In the genomic region with DNA sequence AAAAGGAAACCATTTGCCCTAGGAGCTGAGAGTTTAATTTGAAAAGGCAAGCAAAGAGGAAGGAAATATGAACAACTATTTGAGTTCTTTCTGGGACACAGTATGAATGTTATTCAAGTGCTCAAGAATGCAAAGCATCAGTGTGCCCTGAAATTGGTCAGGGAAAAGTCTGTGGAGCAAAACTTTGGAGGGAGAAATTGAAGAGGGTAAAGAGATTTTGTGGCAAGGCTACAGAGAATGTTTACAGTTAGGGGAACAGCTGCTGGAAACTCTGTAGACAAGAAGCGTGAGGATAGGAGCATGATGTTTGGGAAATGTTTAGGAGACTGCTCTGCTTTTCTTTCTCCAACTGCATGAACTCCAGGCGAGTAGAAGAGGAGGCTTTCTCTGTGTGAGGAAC, we compare ENCODE assay signal across 19 cellular contexts.
A peak's percentile ranks its signal among the peaks of the same experiment; 100 is the strongest.
DNase-seq lines count a peak whose midpoint lies in the region; ATAC-seq and TF ChIP-seq lines count a peak whose summit lies in the region.
"Had no signal": no experiment of that assay in that cellular context is flagged by ENCODE, and none has a peak within 500 bp of the region (broad histone marks: within the 10 kb centered on the region; RNA-seq: fewer than 3 reads in every experiment).

No MANE protein-coding gene starts in this region.

- no peaks in the 10 kb centered on the region for H3K27me3 Mint-ChIP-seq in T-cell

- peaks cover 81 to 84% (median 83%) of the 10 kb centered on the region in 3 donors for H3K4me1 Mint-ChIP-seq in T-cell

- no peak for TF ChIP-seq POLR2A in upper lobe of left lung (IDR thresholded peaks at IDR 0.05)

- H3K4me2 ChIP-seq in fibroblast of lung (ENCODE audit: extremely low read depth, insufficient read depth, low read length): peak overlapping the region; percentile 81

- H3K36me3 ChIP-seq in fibroblast of lung (ENCODE audit: control insufficient read depth, insufficient read depth, low read length): no peaks in the 10 kb centered on the region
- no peaks in the 10 kb centered on the region for H3K36me3 ChIP-seq in upper lobe of left lung
- H3K36me3 ChIP-seq: esophagus muscularis mucosa, prostate gland had no signal

- no peak overlapping the region for H3K9ac ChIP-seq in fibroblast of lung (ENCODE audit: insufficient read depth, low read length)

- H3K27me3 ChIP-seq in right cardiac atrium (ENCODE audit: control insufficient read depth, insufficient read depth): no peaks in the 10 kb centered on the region
- no peaks in the 10 kb centered on the region for H3K27me3 ChIP-seq in fibroblast of lung (ENCODE audit: control insufficient read depth, insufficient read depth, low read length)
- no peaks in the 10 kb centered on the region for H3K27me3 ChIP-seq in upper lobe of left lung
- H3K27me3 ChIP-seq: esophagus muscularis mucosa had no signal

- H3K27ac ChIP-seq in right cardiac atrium (ENCODE audit: low read length): peak overlapping the region; percentile 5
- peak overlapping the region; percentile 44 for H3K27ac ChIP-seq in fibroblast of lung (ENCODE audit: insufficient read depth, low read length)
- peak overlapping the region in 3 of 4 donors; percentile 37 to 54 (median 44) for H3K27ac ChIP-seq in upper lobe of left lung
- H3K27ac ChIP-seq: esophagus muscularis mucosa, prostate gland, VCaP had no signal

- CTCF ChIA-PET in T-cell (lab: Charles Lee): interaction anchor here (0.6 to 6.6 kb wide), 18 partner anchors 9 to 144 kb away, joined by 3 to 83 read pairs (median 6); no protein-coding TSS in a partner anchor

- DNase-seq in right cardiac atrium: no peak
- DNase-seq in Right ventricle myocardium superior: no peak
- no peak for DNase-seq in T-cell
- peak; percentile 36 to 38 for DNase-seq in fibroblast of lung (ENCODE audit: low read depth in 2 of 2)
- no peak for DNase-seq in upper lobe of left lung
- no peak for DNase-seq in NCI-H446 (lab: John Stamatoyannopoulos, UW)
- no peak for DNase-seq in ecto neural progenitor cell (ENCODE audit: low spot score)
- DNase-seq: C1 segment of cervical spinal cord; caudate nucleus; midbrain; NCI-H1694 treated with DMSO at 0.1 percent for 48 hours; NCI-H82; SHP77; stimulated activated CD4-positive, alpha-beta T cell treated with anti-CD3 and anti-CD28 coated beads, Interleukin-2, amount 100 ng/mL, for 48 hours; stimulated activated naive CD4-positive, alpha-beta T cell had no signal

- H3K9me3 ChIP-seq in right cardiac atrium (ENCODE audit: control insufficient read depth, low read length): no peaks in the 10 kb centered on the region
- H3K9me3 ChIP-seq in fibroblast of lung (ENCODE audit: control insufficient read depth, insufficient read depth, low read depth, low read length): no peaks in the 10 kb centered on the region
- H3K9me3 ChIP-seq in upper lobe of left lung: no peaks in the 10 kb centered on the region
- H3K9me3 ChIP-seq: esophagus muscularis mucosa, prostate gland had no signal

- no peak for TF ChIP-seq CTCF in fibroblast of lung (conservative IDR thresholded peaks at IDR 0.05 in 1 of 2, IDR thresholded peaks at IDR 0.05 in 1 of 2; ENCODE audit: low read depth in 1 of 2, low read length in 2 of 2)
- TF ChIP-seq CTCF in upper lobe of left lung (IDR thresholded peaks at IDR 0.05): no peak

- H3K4me3 Mint-ChIP-seq in T-cell: peak overlapping the region; percentile 58 to 71 (median 60)

- TF ChIP-seq EP300 in upper lobe of left lung (IDR thresholded peaks at IDR 0.05): no peak

- H2AFZ ChIP-seq in fibroblast of lung (ENCODE audit: low read length): peak overlapping the region; percentile 70

- POLR2A ChIA-PET in T-cell (lab: Charles Lee): interaction anchor here (0.5 to 5.1 kb wide), 13 partner anchors 9 to 866 kb away, joined by 3 to 75 read pairs (median 8); a partner anchor contains a TSS

- no peaks in the 10 kb centered on the region for H4K20me1 ChIP-seq in fibroblast of lung (ENCODE audit: control insufficient read depth, extremely low read depth, insufficient read depth, low read length)

- ATAC-seq in right cardiac atrium: no peak
- no peak for ATAC-seq in Right ventricle myocardium superior (ENCODE audit: poor library complexity)
- no peak for ATAC-seq in T-cell (replicated peaks in 1 of 4)
- no peak for ATAC-seq in upper lobe of left lung (ENCODE audit: low FRiP score in 2 of 2)
- ATAC-seq in GM19395 (IDR thresholded peaks at IDR 0.05; ENCODE audit: unreplicated experiment): no peak

- H3K4me1 ChIP-seq in right cardiac atrium (ENCODE audit: control insufficient read depth, insufficient read depth, low read length): no peaks in the 10 kb centered on the region
- H3K4me1 ChIP-seq in fibroblast of lung (ENCODE audit: control insufficient read depth, extremely low read depth, insufficient read depth, low read length): peaks cover 10% of the 10 kb centered on the region
- H3K4me1 ChIP-seq in upper lobe of left lung: peaks cover 0 to 10% (median 2%) of the 10 kb centered on the region in 4 donors
- H3K4me1 ChIP-seq: prostate gland had no signal

- H3K9me3 Mint-ChIP-seq in T-cell: no peaks in the 10 kb centered on the region

- WGBS in right cardiac atrium: 32% methylated on average over 2 of the region's 2 CpGs
- 24 to 42% methylated on average over 2 of the region's 2 CpGs for WGBS in upper lobe of left lung, 2 donors

- no peak overlapping the region for H3K4me3 ChIP-seq in right cardiac atrium (ENCODE audit: low read length)
- H3K4me3 ChIP-seq in fibroblast of lung (replicated peaks in 1 of 4; ENCODE audit: control extremely low read depth in 1 of 4, insufficient read depth in 1 of 4, low read depth in 3 of 4, low read length in 4 of 4): no peak overlapping the region
- no peak overlapping the region for H3K4me3 ChIP-seq in upper lobe of left lung
- H3K4me3 ChIP-seq: esophagus muscularis mucosa, prostate gland had no signal

- H3K79me2 ChIP-seq in fibroblast of lung (ENCODE audit: control insufficient read depth, insufficient read depth, low read length): no peaks in the 10 kb centered on the region

- peak overlapping the region; percentile 95 to 99 for H3K27ac Mint-ChIP-seq in T-cell

- intact Hi-C loops in right cardiac atrium (cut with DNase I): no loop called here
- intact Hi-C loops in Right ventricle myocardium superior (cut with DNase I): no loop called here

- H3K36me3 Mint-ChIP-seq in T-cell: no peaks in the 10 kb centered on the region

Comparison
In these comparisons a context has a peak if more than half of its experiments do, and no peak if none do; other contexts are left out.
1. DNase-seq: peak in fibroblast of lung (2 of 2); none in right cardiac atrium (0 of 3), Right ventricle myocardium superior (single experiment), T-cell (0 of 34), upper lobe of left lung (0 of 2), NCI-H446 (0 of 2) and ecto neural progenitor cell (single experiment).
2. Peak in every context shown above with its lines, with median percentiles within 50 percentile points of each other: H3K27ac ChIP-seq.